ENCODE assay signal across 1 cellular context in the genomic region with DNA sequence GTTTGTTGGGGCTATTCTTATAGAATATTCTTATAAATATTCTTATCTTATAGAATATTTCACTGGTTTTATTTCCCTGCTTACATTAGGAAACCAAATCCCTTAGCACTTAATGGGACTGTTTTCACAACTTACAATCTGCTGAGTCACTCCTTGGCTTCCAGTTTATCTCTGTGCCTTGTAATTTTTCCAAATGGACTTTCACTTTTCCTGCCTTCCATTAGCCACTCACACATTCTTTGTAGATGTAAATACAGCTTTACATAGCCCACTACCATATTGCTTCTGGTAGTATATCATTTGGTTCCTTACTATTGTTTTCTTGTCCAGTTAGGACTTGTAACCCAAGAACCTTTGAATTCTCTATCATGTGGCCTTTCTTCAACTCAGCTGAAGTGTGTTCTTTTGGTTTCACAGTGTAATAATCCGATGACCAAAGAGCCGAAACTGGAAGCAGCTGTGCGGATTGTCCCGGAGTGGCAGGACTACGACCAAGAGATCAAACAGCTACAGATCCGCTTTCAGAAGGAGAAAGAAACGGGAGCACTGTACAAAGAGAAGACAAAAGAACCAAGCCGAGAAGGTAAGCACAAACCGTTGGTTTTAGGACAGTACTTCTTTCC.
TF ChIP-seq lines count a peak whose summit lies in the region.

No MANE protein-coding gene starts in this region.

TF ChIP-seq in K562, 482 proteins besides CTCF, POLR2A, EP300 and RAD21 (continued from another document and continues in another):
- TF ChIP-seq, protein P1, sequence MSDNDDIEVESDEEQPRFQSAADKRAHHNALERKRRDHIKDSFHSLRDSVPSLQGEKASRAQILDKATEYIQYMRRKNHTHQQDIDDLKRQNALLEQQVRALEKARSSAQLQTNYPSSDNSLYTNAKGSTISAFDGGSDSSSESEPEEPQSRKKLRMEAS (CRISPR knock-in tag; IDR thresholded peaks at IDR 0.05): no peak
- peak; percentile 32; the same call in 1 of the 2 replicates for TF ChIP-seq JUND (IDR thresholded peaks at IDR 0.05; ENCODE audit: borderline replicate concordance, low read depth, low read length)
- no peak for TF ChIP-seq JUND (tag; IDR thresholded peaks at IDR 0.05; ENCODE audit: borderline replicate concordance, low read depth, low read length)
- TF ChIP-seq MYNN (IDR thresholded peaks at IDR 0.05): no peak
- no peak for TF ChIP-seq MYNN (CRISPR knock-in tag; IDR thresholded peaks at IDR 0.05)
- TF ChIP-seq, protein P2, sequence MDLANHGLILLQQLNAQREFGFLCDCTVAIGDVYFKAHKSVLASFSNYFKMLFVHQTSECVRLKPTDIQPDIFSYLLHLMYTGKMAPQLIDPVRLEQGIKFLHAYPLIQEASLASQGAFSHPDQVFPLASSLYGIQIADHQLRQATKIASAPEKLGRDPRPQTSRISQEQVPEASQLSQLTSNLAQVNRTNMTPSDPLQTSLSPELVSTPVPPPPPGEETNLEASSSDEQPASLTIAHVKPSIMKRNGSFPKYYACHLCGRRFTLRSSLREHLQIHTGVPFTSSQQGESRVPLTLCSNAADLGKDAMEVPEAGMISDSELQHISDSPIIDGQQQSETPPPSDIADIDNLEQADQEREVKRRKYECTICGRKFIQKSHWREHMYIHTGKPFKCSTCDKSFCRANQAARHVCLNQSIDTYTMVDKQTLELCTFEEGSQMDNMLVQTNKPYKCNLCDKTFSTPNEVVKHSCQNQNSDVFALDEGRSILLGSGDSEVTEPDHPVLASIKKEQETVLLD (IDR thresholded peaks at IDR 0.05): no peak
- TF ChIP-seq KAT7 (CRISPR knock-in tag; IDR thresholded peaks at IDR 0.05; ENCODE audit: borderline replicate concordance): no peak
- TF ChIP-seq GATAD2B (IDR thresholded peaks at IDR 0.05; ENCODE audit: borderline replicate concordance): no peak
- TF ChIP-seq, protein P3, sequence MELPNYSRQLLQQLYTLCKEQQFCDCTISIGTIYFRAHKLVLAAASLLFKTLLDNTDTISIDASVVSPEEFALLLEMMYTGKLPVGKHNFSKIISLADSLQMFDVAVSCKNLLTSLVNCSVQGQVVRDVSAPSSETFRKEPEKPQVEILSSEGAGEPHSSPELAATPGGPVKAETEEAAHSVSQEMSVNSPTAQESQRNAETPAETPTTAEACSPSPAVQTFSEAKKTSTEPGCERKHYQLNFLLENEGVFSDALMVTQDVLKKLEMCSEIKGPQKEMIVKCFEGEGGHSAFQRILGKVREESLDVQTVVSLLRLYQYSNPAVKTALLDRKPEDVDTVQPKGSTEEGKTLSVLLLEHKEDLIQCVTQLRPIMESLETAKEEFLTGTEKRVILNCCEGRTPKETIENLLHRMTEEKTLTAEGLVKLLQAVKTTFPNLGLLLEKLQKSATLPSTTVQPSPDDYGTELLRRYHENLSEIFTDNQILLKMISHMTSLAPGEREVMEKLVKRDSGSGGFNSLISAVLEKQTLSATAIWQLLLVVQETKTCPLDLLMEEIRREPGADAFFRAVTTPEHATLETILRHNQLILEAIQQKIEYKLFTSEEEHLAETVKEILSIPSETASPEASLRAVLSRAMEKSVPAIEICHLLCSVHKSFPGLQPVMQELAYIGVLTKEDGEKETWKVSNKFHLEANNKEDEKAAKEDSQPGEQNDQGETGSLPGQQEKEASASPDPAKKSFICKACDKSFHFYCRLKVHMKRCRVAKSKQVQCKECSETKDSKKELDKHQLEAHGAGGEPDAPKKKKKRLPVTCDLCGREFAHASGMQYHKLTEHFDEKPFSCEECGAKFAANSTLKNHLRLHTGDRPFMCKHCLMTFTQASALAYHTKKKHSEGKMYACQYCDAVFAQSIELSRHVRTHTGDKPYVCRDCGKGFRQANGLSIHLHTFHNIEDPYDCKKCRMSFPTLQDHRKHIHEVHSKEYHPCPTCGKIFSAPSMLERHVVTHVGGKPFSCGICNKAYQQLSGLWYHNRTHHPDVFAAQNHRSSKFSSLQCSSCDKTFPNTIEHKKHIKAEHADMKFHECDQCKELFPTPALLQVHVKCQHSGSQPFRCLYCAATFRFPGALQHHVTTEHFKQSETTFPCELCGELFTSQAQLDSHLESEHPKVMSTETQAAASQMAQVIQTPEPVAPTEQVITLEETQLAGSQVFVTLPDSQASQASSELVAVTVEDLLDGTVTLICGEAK (IDR thresholded peaks at IDR 0.05): no peak
- TF ChIP-seq, protein P3 (CRISPR knock-in tag; IDR thresholded peaks at IDR 0.05): no peak
- no peak for TF ChIP-seq RHOXF2B (CRISPR knock-in tag; conservative IDR thresholded peaks at IDR 0.05)
- TF ChIP-seq SRSF3 (IDR thresholded peaks at IDR 0.05; ENCODE audit: insufficient read depth, low read length): no peak
- peak; percentile 24; the same call in 1 of the 2 replicates for TF ChIP-seq DPF2 (IDR thresholded peaks at IDR 0.05)
- no peak for TF ChIP-seq HEY1 (CRISPR knock-in tag; IDR thresholded peaks at IDR 0.05; ENCODE audit: borderline replicate concordance)
- TF ChIP-seq TARDBP (IDR thresholded peaks at IDR 0.05): no peak
- TF ChIP-seq KLF13 (tag; IDR thresholded peaks at IDR 0.05; ENCODE audit: borderline replicate concordance, low read depth): no peak
- TF ChIP-seq ZC3H11A (IDR thresholded peaks at IDR 0.05; ENCODE audit: low read depth, low read length): no peak
- TF ChIP-seq SREBF2 (CRISPR knock-in tag; IDR thresholded peaks at IDR 0.05): no peak
- 0 out of 2 replicates have a peak, but pooled peaks have one; percentile 12 for TF ChIP-seq ZNF766 (CRISPR knock-in tag; conservative IDR thresholded peaks at IDR 0.05)
- TF ChIP-seq SMARCA4 (IDR thresholded peaks at IDR 0.05): peak; percentile 70; the same call in 1 of the 2 replicates
- no peak for TF ChIP-seq SNIP1 (IDR thresholded peaks at IDR 0.05; ENCODE audit: low read depth)
- TF ChIP-seq ARID1B (IDR thresholded peaks at IDR 0.05): peak; percentile 56
- TF ChIP-seq, protein P4, sequence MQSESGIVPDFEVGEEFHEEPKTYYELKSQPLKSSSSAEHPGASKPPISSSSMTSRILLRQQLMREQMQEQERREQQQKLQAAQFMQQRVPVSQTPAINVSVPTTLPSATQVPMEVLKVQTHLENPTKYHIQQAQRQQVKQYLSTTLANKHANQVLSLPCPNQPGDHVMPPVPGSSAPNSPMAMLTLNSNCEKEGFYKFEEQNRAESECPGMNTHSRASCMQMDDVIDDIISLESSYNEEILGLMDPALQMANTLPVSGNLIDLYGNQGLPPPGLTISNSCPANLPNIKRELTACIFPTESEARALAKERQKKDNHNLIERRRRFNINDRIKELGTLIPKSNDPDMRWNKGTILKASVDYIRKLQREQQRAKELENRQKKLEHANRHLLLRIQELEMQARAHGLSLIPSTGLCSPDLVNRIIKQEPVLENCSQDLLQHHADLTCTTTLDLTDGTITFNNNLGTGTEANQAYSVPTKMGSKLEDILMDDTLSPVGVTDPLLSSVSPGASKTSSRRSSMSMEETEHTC (IDR thresholded peaks at IDR 0.05): no peak
- TF ChIP-seq HNRNPK (IDR thresholded peaks at IDR 0.05; ENCODE audit: low read depth, low read length, poor library complexity, severe bottlenecking): no peak
- no peak for TF ChIP-seq PHF21A (IDR thresholded peaks at IDR 0.05; ENCODE audit: borderline replicate concordance, low read depth)
- TF ChIP-seq HMG20B (CRISPR knock-in tag; IDR thresholded peaks at IDR 0.05): no peak
- TF ChIP-seq MAFF (IDR thresholded peaks at IDR 0.05; ENCODE audit: low read length): peak; percentile 94
- TF ChIP-seq BDP1 (IDR thresholded peaks at IDR 0.05; ENCODE audit: insufficient read depth, insufficient read length): no peak
- no peak for TF ChIP-seq MIER1 (IDR thresholded peaks at IDR 0.05; ENCODE audit: low read depth)
- TF ChIP-seq, protein P5, sequence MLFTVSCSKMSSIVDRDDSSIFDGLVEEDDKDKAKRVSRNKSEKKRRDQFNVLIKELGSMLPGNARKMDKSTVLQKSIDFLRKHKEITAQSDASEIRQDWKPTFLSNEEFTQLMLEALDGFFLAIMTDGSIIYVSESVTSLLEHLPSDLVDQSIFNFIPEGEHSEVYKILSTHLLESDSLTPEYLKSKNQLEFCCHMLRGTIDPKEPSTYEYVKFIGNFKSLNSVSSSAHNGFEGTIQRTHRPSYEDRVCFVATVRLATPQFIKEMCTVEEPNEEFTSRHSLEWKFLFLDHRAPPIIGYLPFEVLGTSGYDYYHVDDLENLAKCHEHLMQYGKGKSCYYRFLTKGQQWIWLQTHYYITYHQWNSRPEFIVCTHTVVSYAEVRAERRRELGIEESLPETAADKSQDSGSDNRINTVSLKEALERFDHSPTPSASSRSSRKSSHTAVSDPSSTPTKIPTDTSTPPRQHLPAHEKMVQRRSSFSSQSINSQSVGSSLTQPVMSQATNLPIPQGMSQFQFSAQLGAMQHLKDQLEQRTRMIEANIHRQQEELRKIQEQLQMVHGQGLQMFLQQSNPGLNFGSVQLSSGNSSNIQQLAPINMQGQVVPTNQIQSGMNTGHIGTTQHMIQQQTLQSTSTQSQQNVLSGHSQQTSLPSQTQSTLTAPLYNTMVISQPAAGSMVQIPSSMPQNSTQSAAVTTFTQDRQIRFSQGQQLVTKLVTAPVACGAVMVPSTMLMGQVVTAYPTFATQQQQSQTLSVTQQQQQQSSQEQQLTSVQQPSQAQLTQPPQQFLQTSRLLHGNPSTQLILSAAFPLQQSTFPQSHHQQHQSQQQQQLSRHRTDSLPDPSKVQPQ (CRISPR knock-in tag; IDR thresholded peaks at IDR 0.05; ENCODE audit: borderline replicate concordance): no peak
- no peak for TF ChIP-seq ZNF384 (IDR thresholded peaks at IDR 0.05; ENCODE audit: low read depth, low read length)
- TF ChIP-seq PML (IDR thresholded peaks at IDR 0.05; ENCODE audit: low read length): no peak
- no peak for TF ChIP-seq POLR2AphosphoS5 (IDR thresholded peaks at IDR 0.05; ENCODE audit: control insufficient read depth, insufficient read depth, low read depth, low read length)
- no peak for TF ChIP-seq SPI1 (IDR thresholded peaks at IDR 0.05; ENCODE audit: borderline replicate concordance, low read depth, low read length)
- TF ChIP-seq, protein P6, sequence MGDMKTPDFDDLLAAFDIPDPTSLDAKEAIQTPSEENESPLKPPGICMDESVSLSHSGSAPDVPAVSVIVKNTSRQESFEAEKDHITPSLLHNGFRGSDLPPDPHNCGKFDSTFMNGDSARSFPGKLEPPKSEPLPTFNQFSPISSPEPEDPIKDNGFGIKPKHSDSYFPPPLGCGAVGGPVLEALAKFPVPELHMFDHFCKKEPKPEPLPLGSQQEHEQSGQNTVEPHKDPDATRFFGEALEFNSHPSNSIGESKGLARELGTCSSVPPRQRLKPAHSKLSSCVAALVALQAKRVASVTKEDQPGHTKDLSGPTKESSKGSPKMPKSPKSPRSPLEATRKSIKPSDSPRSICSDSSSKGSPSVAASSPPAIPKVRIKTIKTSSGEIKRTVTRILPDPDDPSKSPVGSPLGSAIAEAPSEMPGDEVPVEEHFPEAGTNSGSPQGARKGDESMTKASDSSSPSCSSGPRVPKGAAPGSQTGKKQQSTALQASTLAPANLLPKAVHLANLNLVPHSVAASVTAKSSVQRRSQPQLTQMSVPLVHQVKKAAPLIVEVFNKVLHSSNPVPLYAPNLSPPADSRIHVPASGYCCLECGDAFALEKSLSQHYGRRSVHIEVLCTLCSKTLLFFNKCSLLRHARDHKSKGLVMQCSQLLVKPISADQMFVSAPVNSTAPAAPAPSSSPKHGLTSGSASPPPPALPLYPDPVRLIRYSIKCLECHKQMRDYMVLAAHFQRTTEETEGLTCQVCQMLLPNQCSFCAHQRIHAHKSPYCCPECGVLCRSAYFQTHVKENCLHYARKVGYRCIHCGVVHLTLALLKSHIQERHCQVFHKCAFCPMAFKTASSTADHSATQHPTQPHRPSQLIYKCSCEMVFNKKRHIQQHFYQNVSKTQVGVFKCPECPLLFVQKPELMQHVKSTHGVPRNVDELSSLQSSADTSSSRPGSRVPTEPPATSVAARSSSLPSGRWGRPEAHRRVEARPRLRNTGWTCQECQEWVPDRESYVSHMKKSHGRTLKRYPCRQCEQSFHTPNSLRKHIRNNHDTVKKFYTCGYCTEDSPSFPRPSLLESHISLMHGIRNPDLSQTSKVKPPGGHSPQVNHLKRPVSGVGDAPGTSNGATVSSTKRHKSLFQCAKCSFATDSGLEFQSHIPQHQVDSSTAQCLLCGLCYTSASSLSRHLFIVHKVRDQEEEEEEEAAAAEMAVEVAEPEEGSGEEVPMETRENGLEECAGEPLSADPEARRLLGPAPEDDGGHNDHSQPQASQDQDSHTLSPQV (IDR thresholded peaks at IDR 0.05): peak; percentile 81
- TF ChIP-seq, protein P7, sequence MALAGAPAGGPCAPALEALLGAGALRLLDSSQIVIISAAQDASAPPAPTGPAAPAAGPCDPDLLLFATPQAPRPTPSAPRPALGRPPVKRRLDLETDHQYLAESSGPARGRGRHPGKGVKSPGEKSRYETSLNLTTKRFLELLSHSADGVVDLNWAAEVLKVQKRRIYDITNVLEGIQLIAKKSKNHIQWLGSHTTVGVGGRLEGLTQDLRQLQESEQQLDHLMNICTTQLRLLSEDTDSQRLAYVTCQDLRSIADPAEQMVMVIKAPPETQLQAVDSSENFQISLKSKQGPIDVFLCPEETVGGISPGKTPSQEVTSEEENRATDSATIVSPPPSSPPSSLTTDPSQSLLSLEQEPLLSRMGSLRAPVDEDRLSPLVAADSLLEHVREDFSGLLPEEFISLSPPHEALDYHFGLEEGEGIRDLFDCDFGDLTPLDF (CRISPR knock-in tag; IDR thresholded peaks at IDR 0.05): no peak
- TF ChIP-seq NFE2L1 (tag; IDR thresholded peaks at IDR 0.05; ENCODE audit: borderline replicate concordance, low read depth): peak; percentile 96
- TF ChIP-seq BACH1 (tag; IDR thresholded peaks at IDR 0.05): peak; percentile 93
- no peak for TF ChIP-seq ARID2 (IDR thresholded peaks at IDR 0.05)
